Comparison of ENCODE assay signal across 17 cellular contexts in the genomic region with DNA sequence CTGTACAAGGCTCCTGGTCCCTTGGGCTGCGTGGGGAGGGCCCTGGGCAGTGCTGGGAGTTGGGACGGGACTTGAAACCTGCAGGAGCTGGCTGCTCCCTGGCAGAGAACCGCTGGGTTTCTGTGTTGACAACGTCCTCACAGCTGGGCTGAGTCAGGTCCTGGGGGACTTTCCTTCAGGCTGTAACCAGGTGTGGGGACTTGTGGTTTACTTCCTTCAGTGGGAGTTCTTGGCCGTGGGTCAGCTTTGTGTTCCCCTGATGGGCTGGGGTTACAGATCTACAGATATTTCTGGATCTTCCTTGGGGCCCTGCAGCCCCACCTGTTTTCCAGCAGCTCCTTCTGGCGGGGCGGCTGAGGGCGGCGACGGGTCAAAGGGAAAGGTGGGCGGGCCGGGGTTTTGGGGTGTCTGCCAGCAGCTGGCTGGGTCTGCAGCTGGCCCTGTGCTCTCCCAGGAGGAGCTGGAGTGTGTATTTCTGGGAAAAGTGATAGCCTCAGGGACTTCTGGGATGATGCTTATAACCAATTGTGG. TPM values are rescaled to one million over a fixed set of nuclear protein-coding genes. Genes with fewer than 3 reads are reported as not detected.
DNase-seq lines count a peak whose midpoint lies in the region; ATAC-seq, FAIRE-seq and TF ChIP-seq lines count a peak whose summit lies in the region.
"Had no signal": no experiment of that assay in that cellular context is flagged by ENCODE, and none has a peak within 500 bp of the region (broad histone marks: within the 10 kb centered on the region; RNA-seq: fewer than 3 reads in every experiment).

No MANE protein-coding gene starts in this region.

- FAIRE-seq in small intestine (lab: Jason Lieb, UNC): no peak
- FAIRE-seq: A549, GM12891 had no signal

- TF ChIP-seq CTCF in Peyer's patch (IDR thresholded peaks at IDR 0.05): no peak

- DNase-seq in NCI-H2081 (lab: John Stamatoyannopoulos, UW) (peak; percentile 23 to 59), NCI-H2081 treated with DMSO at 0.1 percent for 48 hours (lab: John Stamatoyannopoulos, UW) (no peak), Peyer's patch (peak in 2 of 3 donors; percentile 63 to 75), germinal center (ENCODE audit: low spot score) (peak; percentile 65), small intestine (peak; percentile 56), hypothalamus (lab: John Stamatoyannopoulos, UW) (no peak), Ammon's horn (ENCODE audit: low spot score) (no peak)
- DNase-seq: activated T-cell treated with anti-CD3 and anti-CD28 coated beads, Interleukin-2, amount 50 U/mL, for 24 hours; effector CD8-positive, alpha-beta T cell; glutamatergic neuron; NCI-H1048 had no signal

- whole genome bisulfite sequencing in small intestine, 3 donors: 16 to 41% (median 21%) methylated on average over 11 to 12 of the region's 12 CpGs

- H3K27ac ChIP-seq in Peyer's patch (peak overlapping the region; percentile 59 to 97 (median 93)), small intestine (ENCODE audit: low read depth in 1 of 2, low read length in 1 of 2) (peak overlapping the region; percentile 89 to 92)
- H3K27ac ChIP-seq: A549, vagina had no signal

- no peaks in the 10 kb centered on the region for H3K27me3 ChIP-seq in Peyer's patch
- H3K27me3 ChIP-seq in small intestine (ENCODE audit: control insufficient read depth in 2 of 2, insufficient read depth in 2 of 2, low read length in 2 of 2): no peaks in the 10 kb centered on the region
- H3K27me3 ChIP-seq: vagina had no signal

- H3K36me3 ChIP-seq in Peyer's patch: peaks cover 0 to 6% (median 0%) of the 10 kb centered on the region in 3 donors
- no peaks in the 10 kb centered on the region for H3K36me3 ChIP-seq in small intestine (ENCODE audit: control insufficient read depth in 2 of 2, insufficient read depth in 2 of 2, low read length in 2 of 2)
- H3K36me3 ChIP-seq: HAP-1, vagina had no signal

- TF ChIP-seq POLR2A in Peyer's patch (IDR thresholded peaks at IDR 0.05): no peak

- H3K4me1 ChIP-seq in Peyer's patch (peaks cover 3 to 58% (median 26%) of the 10 kb centered on the region in 4 donors), small intestine (ENCODE audit: control insufficient read depth in 2 of 2, insufficient read depth in 1 of 2, low read depth in 1 of 2, low read length in 1 of 2) (peaks cover 10 to 14% of the 10 kb centered on the region in 2 donors)
- H3K4me1 ChIP-seq: HAP-1 had no signal

- no peaks in the 10 kb centered on the region for H3K9me3 ChIP-seq in Peyer's patch
- H3K9me3 ChIP-seq in small intestine (ENCODE audit: control insufficient read depth, low read depth): no peaks in the 10 kb centered on the region
- H3K9me3 ChIP-seq: A549, HAP-1, vagina had no signal

- H3K4me3 ChIP-seq in Peyer's patch: no peak overlapping the region
- H3K4me3 ChIP-seq in small intestine (ENCODE audit: low read depth in 1 of 2, low read length in 2 of 2): no peak overlapping the region
- H3K4me3 ChIP-seq: A549, HAP-1, vagina had no signal

- no peak for ATAC-seq in GM21786 (IDR thresholded peaks at IDR 0.05; ENCODE audit: unreplicated experiment)
- ATAC-seq: A549; activated CD4-positive, CD25-positive, alpha-beta regulatory T cell treated with anti-CD3 and anti-CD28 coated beads, Interleukin-2, amount 50 U/mL, for 24 hours had no signal

RNA-seq across cellular contexts. Expression of a gene that starts 18.9 kb away (rescaled TPM):
- total RNA-seq in Peyer's patch: 100 to 1,000 TPM; 104 to 469 (median 424) TPM
- polyA plus RNA-seq in small intestine: 100 to 1,000 TPM in 2 of 3 donors, 10 to 100 TPM in 1; 97.8 to 169 (median 116) TPM

Comparison
In these comparisons a context has a peak if more than half of its experiments do, and no peak if none do; other contexts are left out.
1. DNase-seq: peak in NCI-H2081 (2 of 2), Peyer's patch (2 of 3), germinal center (single experiment) and small intestine (single experiment); none in NCI-H2081 treated with DMSO at 0.1 percent for 48 hours (single experiment), hypothalamus (0 of 51) and Ammon's horn (single experiment).